10 cellular contexts compared by ENCODE assay signal in genomic region chr15:50262533-50262932, GRCh38. TPM values are rescaled to one million over a fixed set of nuclear protein-coding genes. Genes with fewer than 3 reads are reported as not detected.
DNase-seq lines count a peak whose midpoint lies in the region; ATAC-seq, FAIRE-seq and TF ChIP-seq lines count a peak whose summit lies in the region.
"Had no signal": no experiment of that assay in that cellular context is flagged by ENCODE, and none has a peak within 500 bp of the region (broad histone marks: within the 10 kb centered on the region; RNA-seq: fewer than 3 reads in every experiment).

No MANE protein-coding gene starts in this region.

- in situ Hi-C loops in IMR-90 (cut with MboI; ENCODE audit: low sequenced_read_pairs): no loop called here

- no peak overlapping the region for H3K56ac ChIP-seq in IMR-90 (ENCODE audit: extremely low read depth, insufficient read depth, low read length)

- H3K27me3 ChIP-seq in IMR-90 (ENCODE audit: control insufficient read depth, insufficient read depth, low read length): peaks cover 7% of the 10 kb centered on the region

- H3K27ac ChIP-seq in IMR-90 (ENCODE audit: insufficient read depth, low read length): no peak overlapping the region
- H3K27ac ChIP-seq: parathyroid adenoma had no signal

- H3K4me3 ChIP-seq in IMR-90 (ENCODE audit: insufficient read depth, low read depth, low read length): no peak overlapping the region

- H3K9me3 ChIP-seq in IMR-90 (ENCODE audit: control insufficient read depth, insufficient read depth, low read length): 0 out of 2 replicates have a peak, but pooled peaks cover 2% of the 10 kb centered on the region

- H2AK5ac ChIP-seq in IMR-90 (ENCODE audit: low read depth, low read length): 0 out of 2 replicates have a peak overlapping the region, but pooled peaks have one; percentile 23

- WGBS in IMR-90 (ENCODE audit: extremely low coverage in 2 of 2, insufficient read length in 1 of 2), 2 experiments: 93% methylated on average over 3 of the region's 4 CpGs; no CpG with 5 or more reads in 1 of the 2 experiments

- no peak overlapping the region for H2BK20ac ChIP-seq in IMR-90 (ENCODE audit: low read depth, low read length)

- no peak overlapping the region for H2AK9ac ChIP-seq in IMR-90 (replicated peaks; ENCODE audit: low read depth, low read length, poor library complexity)

- intact Hi-C loops in IMR-90 (cut with micrococcal nuclease): no loop called here

- H4K91ac ChIP-seq in IMR-90 (ENCODE audit: insufficient read depth, low read depth, low read length): no peak overlapping the region

- peaks cover 5% of the 10 kb centered on the region for H3K4me1 ChIP-seq in IMR-90 (ENCODE audit: control insufficient read depth, insufficient read depth, low read length)
- H3K4me1 ChIP-seq: parathyroid adenoma had no signal

- dilution Hi-C loops in IMR-90 (cut with HindIII; ENCODE audit: low sequenced_read_pairs, unreplicated experiment): no loop called here

- no peak overlapping the region for H3K23ac ChIP-seq in IMR-90 (ENCODE audit: low read depth, low read length)

- no peak overlapping the region for H2BK5ac ChIP-seq in IMR-90 (ENCODE audit: low read depth, low read length, poor library complexity, severe bottlenecking)

- peaks cover 3% of the 10 kb centered on the region; the same call in 1 of the 2 replicates for H3K9me1 ChIP-seq in IMR-90 (ENCODE audit: insufficient read depth, low read length)

- H3K18ac ChIP-seq in IMR-90 (ENCODE audit: low read depth, low read length): no peak overlapping the region

- ATAC-seq in IMR-90 (ENCODE audit: low read depth) (no peak), GM18517 (IDR thresholded peaks at IDR 0.05; ENCODE audit: unreplicated experiment) (no peak)

- BruUV-seq in IMR-90 (replicated peaks; lab: Mats Ljungman, UMichigan): no TSS peak

- TF ChIP-seq RAD21 in IMR-90 (IDR thresholded peaks at IDR 0.05; ENCODE audit: low read length): no peak

- no peak for DNase-seq in IMR-90
- DNase-seq in activated CD4-positive, alpha-beta T cell treated with anti-CD3 and anti-CD28 coated beads, Interleukin-2, amount 50 U/mL, for 4 hours: peak; percentile 27 to 42
- DNase-seq in central memory CD4-positive, alpha-beta T cell: peak; percentile 23
- DNase-seq in stimulated activated CD8-positive, alpha-beta memory T cell treated with anti-CD3 and anti-CD28 coated beads, Interleukin-12 subunit alpha, Interleukin-12 subunit beta, amount 100 ng/mL, for 24 hours (ENCODE audit: extremely low read depth): peak; percentile 9
- DNase-seq in GM12892 (ENCODE audit: insufficient read length): no peak
- no peak for DNase-seq in HPDE6-E6E7 (ENCODE audit: extremely low spot score)
- no peak for DNase-seq in GM19238 (ENCODE audit: insufficient read length, low spot score)
- DNase-seq: kidney glomerular epithelial cell had no signal

- no peak overlapping the region for H3K14ac ChIP-seq in IMR-90 (replicated peaks; ENCODE audit: low read depth, low read length)

- POLR2A ChIA-PET in IMR-90 (lab: Charles Lee; ENCODE audit: unreplicated experiment): no interaction called here

- no peak overlapping the region for H3K9ac ChIP-seq in IMR-90 (ENCODE audit: low read depth, low read length)
- H3K9ac ChIP-seq: parathyroid adenoma had no signal

- no peak overlapping the region for H2AFZ ChIP-seq in IMR-90 (replicated peaks; ENCODE audit: low read length, poor library complexity)
- H2AFZ ChIP-seq: parathyroid adenoma had no signal

- TF ChIP-seq CTCF in IMR-90 (conservative IDR thresholded peaks at IDR 0.05; ENCODE audit: low read depth, low read length): no peak

- H4K20me1 ChIP-seq in IMR-90 (ENCODE audit: insufficient read depth, low read length): no peaks in the 10 kb centered on the region

- H4K8ac ChIP-seq in IMR-90 (ENCODE audit: low read depth in 2 of 2, low read length in 2 of 2): no peak overlapping the region

- no peak overlapping the region for H3K4me2 ChIP-seq in IMR-90 (ENCODE audit: low read depth, low read length)

- no peaks in the 10 kb centered on the region for H3K79me1 ChIP-seq in IMR-90 (ENCODE audit: low read depth in 1 of 2, low read length in 2 of 2)

- H2BK120ac ChIP-seq in IMR-90 (ENCODE audit: low read depth, low read length): no peak overlapping the region

- H3K36me3 ChIP-seq in IMR-90 (ENCODE audit: control insufficient read depth, insufficient read depth, low read length): no peaks in the 10 kb centered on the region

- H3K4ac ChIP-seq in IMR-90 (ENCODE audit: low read depth, low read length): no peak overlapping the region

- CTCF ChIA-PET in IMR-90 (lab: Yijun Ruan, JAX): no interaction called here

- no peak for FAIRE-seq in GM12892 (lab: Jason Lieb, UNC)

- no peak overlapping the region for H2BK15ac ChIP-seq in IMR-90 (ENCODE audit: low read depth, low read length)

- no peak for TF ChIP-seq POLR2A in IMR-90 (IDR thresholded peaks at IDR 0.05; ENCODE audit: low read depth, low read length)
- TF ChIP-seq POLR2A in GM12892 (IDR thresholded peaks at IDR 0.05; ENCODE audit: low read depth, low read length): no peak

- no peak overlapping the region for H4K5ac ChIP-seq in IMR-90 (ENCODE audit: low read depth, low read length)

TF ChIP-seq in IMR-90, 13 proteins besides CTCF, POLR2A, EP300 and RAD21:
- no peak for TF ChIP-seq FOS (IDR thresholded peaks at IDR 0.05; ENCODE audit: low read depth, low read length)
- TF ChIP-seq BHLHE40 (IDR thresholded peaks at IDR 0.05; ENCODE audit: low read depth, low read length): no peak
- TF ChIP-seq USF2 (IDR thresholded peaks at IDR 0.05; ENCODE audit: low read depth, low read length): no peak
- TF ChIP-seq CHD1 (IDR thresholded peaks at IDR 0.05; ENCODE audit: low read depth, low read length): no peak
- no peak for TF ChIP-seq RFX5 (IDR thresholded peaks at IDR 0.05; ENCODE audit: low read depth, low read length)
- TF ChIP-seq MAZ (IDR thresholded peaks at IDR 0.05; ENCODE audit: borderline replicate concordance, low read depth, low read length): no peak

RNA-seq across cellular contexts. Expression of gene HDC, which starts 3.0 kb away (rescaled TPM):
- total RNA-seq in IMR-90 (2012; rRNA removed): not detected in 2 replicates
- not detected in 2 replicates for polyA plus RNA-seq in IMR-90 (2012; rRNA removed)
- not detected in 2 replicates for polyA plus RNA-seq in IMR-90 (2012; cell fraction: cytosol; rRNA removed)
- polyA plus RNA-seq in IMR-90 (2012; cell fraction: nucleus; rRNA removed; ENCODE audit: low replicate concordance): 0.03 and 0.11 TPM in 2 replicates
- polyA plus RNA-seq in GM12892 (2012; ENCODE audit: missing spikeins): not detected

Comparison
In these comparisons a context has a peak if more than half of its experiments do, and no peak if none do; other contexts are left out.
1. DNase-seq: peak in activated CD4-positive, alpha-beta T cell treated with anti-CD3 and anti-CD28 coated beads, Interleukin-2, amount 50 U/mL, for 4 hours (2 of 2), central memory CD4-positive, alpha-beta T cell (single experiment) and stimulated activated CD8-positive, alpha-beta memory T cell treated with anti-CD3 and anti-CD28 coated beads, Interleukin-12 subunit alpha, Interleukin-12 subunit beta, amount 100 ng/mL, for 24 hours (single experiment); none in IMR-90 (single experiment), GM12892 (single experiment), HPDE6-E6E7 (single experiment) and GM19238 (single experiment).